15 cellular contexts compared by ENCODE assay signal in the genomic region with DNA sequence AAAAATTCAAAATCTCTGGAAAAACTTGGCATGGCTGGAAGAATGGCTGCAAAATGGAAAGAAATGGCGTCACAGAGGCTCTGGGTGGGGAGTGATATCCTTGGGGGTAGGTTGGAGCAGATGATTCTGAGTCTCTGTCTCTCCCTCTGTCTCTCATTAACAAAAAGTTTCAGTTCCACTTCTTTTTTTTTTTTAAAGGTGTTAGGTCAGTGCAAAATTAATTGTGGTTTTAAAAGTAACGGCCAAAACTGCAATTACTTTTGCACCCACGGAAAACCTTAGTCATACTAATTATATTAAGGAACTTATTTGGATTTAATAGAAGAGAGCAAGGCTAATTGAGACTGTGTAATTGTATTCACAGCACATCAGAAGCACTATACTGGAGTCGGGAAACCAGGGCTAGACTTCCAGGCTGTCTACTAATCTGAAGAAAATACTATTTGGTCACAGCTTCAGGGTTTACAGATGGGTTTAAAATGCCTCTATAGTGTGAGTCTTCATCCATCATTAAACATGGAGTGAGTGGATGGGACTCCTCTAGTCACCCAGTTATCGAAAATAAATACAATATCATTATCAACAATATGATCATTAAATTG.
DNase-seq lines count a peak whose midpoint lies in the region; ATAC-seq and TF ChIP-seq lines count a peak whose summit lies in the region.
"Had no signal": no experiment of that assay in that cellular context is flagged by ENCODE, and none has a peak within 500 bp of the region (broad histone marks: within the 10 kb centered on the region; RNA-seq: fewer than 3 reads in every experiment).

No MANE protein-coding gene starts in this region.

- H3K4me3 Mint-ChIP-seq in activated T-cell treated with anti-CD3 and anti-CD28 coated beads, Interleukin-2, amount 50 U/mL, for 72 hours: no peak overlapping the region
- no peak overlapping the region for H3K4me3 Mint-ChIP-seq in CD4-positive, alpha-beta memory T cell
- H3K4me3 Mint-ChIP-seq: activated naive CD4-positive, alpha-beta T cell treated with anti-CD3 and anti-CD28 coated beads, Interleukin-2, amount 10 ng/mL, durations not matched to agents 7 days and 5 days; CD8-positive, alpha-beta T cell; natural killer cell treated with Interleukin-12 subunit alpha and Interleukin-12 subunit beta and Interleukin-15 and Interleukin-18, amount 100 ng/mL, for 72 hours had no signal

- intact Hi-C loops in adrenal gland (cut with DNase I): no loop called here
- intact Hi-C loops in CD4-positive, alpha-beta memory T cell (cut with micrococcal nuclease): no loop called here

- CTCF ChIA-PET in CD4-positive, alpha-beta memory T cell (lab: Charles Lee; ENCODE audit: partially characterized antibody): no interaction called here

- no peaks in the 10 kb centered on the region for H3K9me3 Mint-ChIP-seq in activated T-cell treated with anti-CD3 and anti-CD28 coated beads, Interleukin-2, amount 50 U/mL, for 72 hours
- peaks cover 0 to 4% (median under 1%) of the 10 kb centered on the region in 8 donors for H3K9me3 Mint-ChIP-seq in CD4-positive, alpha-beta memory T cell
- H3K9me3 Mint-ChIP-seq: activated naive CD4-positive, alpha-beta T cell treated with anti-CD3 and anti-CD28 coated beads, Interleukin-2, amount 10 ng/mL, durations not matched to agents 7 days and 5 days; CD8-positive, alpha-beta T cell had no signal

- H3K4me1 Mint-ChIP-seq in activated T-cell treated with anti-CD3 and anti-CD28 coated beads, Interleukin-2, amount 50 U/mL, for 72 hours (ENCODE audit: low read depth): no peaks in the 10 kb centered on the region
- H3K4me1 Mint-ChIP-seq in CD4-positive, alpha-beta memory T cell: no peaks in the 10 kb centered on the region
- H3K4me1 Mint-ChIP-seq: activated naive CD4-positive, alpha-beta T cell treated with anti-CD3 and anti-CD28 coated beads, Interleukin-2, amount 10 ng/mL, durations not matched to agents 7 days and 5 days had no signal

- no peak for TF ChIP-seq CTCF in adrenal gland (IDR thresholded peaks at IDR 0.05)

- no peak overlapping the region for H3K4me3 ChIP-seq in adrenal gland
- no peak overlapping the region for H3K4me3 ChIP-seq in CD4-positive, alpha-beta memory T cell (ENCODE audit: low read length in 2 of 2)

- no peaks in the 10 kb centered on the region for H3K36me3 ChIP-seq in adrenal gland (replicated peaks in 1 of 2)
- no peaks in the 10 kb centered on the region for H3K36me3 ChIP-seq in CD4-positive, alpha-beta memory T cell (ENCODE audit: insufficient read depth, low read length)

- H3K27ac ChIP-seq in adrenal gland: no peak overlapping the region
- H3K27ac ChIP-seq in CD4-positive, alpha-beta memory T cell (ENCODE audit: low read depth, low read length): no peak overlapping the region

- H3K27me3 ChIP-seq in adrenal gland: no peaks in the 10 kb centered on the region
- no peaks in the 10 kb centered on the region for H3K27me3 ChIP-seq in CD4-positive, alpha-beta memory T cell (ENCODE audit: insufficient read depth, low read length)

- DNase-seq in NOMO-1 treated with dmso at 0.1 percent for 144 hours (lab: John Stamatoyannopoulos, UW; ENCODE audit: unreplicated experiment): peak; percentile 19
- no peak for DNase-seq in adrenal gland
- no peak for DNase-seq in activated T-cell treated with anti-CD3 and anti-CD28 coated beads, Interleukin-2, amount 50 U/mL, for 72 hours
- no peak for DNase-seq in CD4-positive, alpha-beta memory T cell
- DNase-seq: activated CD4-positive, alpha-beta T cell treated with anti-CD3 and anti-CD28 coated beads, Interleukin-2, amount 50 U/mL, for 4 hours; activated naive CD4-positive, alpha-beta T cell treated with anti-CD3 and anti-CD28 coated beads, Interleukin-2, amount 10 ng/mL, durations not matched to agents 7 days and 5 days; CD8-positive, alpha-beta T cell; NCI-H1417; NCI-H774; small intestine had no signal

- H3K9me3 ChIP-seq in adrenal gland (replicated peaks in 1 of 3): no peaks in the 10 kb centered on the region
- no peaks in the 10 kb centered on the region for H3K9me3 ChIP-seq in CD4-positive, alpha-beta memory T cell (ENCODE audit: control insufficient read depth in 1 of 2, low read length in 2 of 2)

- no peaks in the 10 kb centered on the region for H3K4me1 ChIP-seq in adrenal gland (replicated peaks in 1 of 2)
- no peaks in the 10 kb centered on the region for H3K4me1 ChIP-seq in CD4-positive, alpha-beta memory T cell (ENCODE audit: insufficient read depth, low read length)

- 72 to 83% (median 81%) methylated on average over 5 of the region's 5 CpGs for WGBS in adrenal gland, 4 donors

- TF ChIP-seq POLR2A in adrenal gland (IDR thresholded peaks at IDR 0.05): no peak

- H3K36me3 Mint-ChIP-seq in activated T-cell treated with anti-CD3 and anti-CD28 coated beads, Interleukin-2, amount 50 U/mL, for 72 hours (ENCODE audit: insufficient read depth in 2 of 2): peaks cover 0 to 2% of the 10 kb centered on the region in 2 donors
- H3K36me3 Mint-ChIP-seq in CD4-positive, alpha-beta memory T cell: no peaks in the 10 kb centered on the region
- H3K36me3 Mint-ChIP-seq: activated naive CD4-positive, alpha-beta T cell treated with anti-CD3 and anti-CD28 coated beads, Interleukin-2, amount 10 ng/mL, durations not matched to agents 7 days and 5 days; CD8-positive, alpha-beta T cell; natural killer cell treated with Interleukin-12 subunit alpha and Interleukin-12 subunit beta and Interleukin-15 and Interleukin-18, amount 100 ng/mL, for 72 hours had no signal

- ATAC-seq in GM18867 (IDR thresholded peaks at IDR 0.05; ENCODE audit: unreplicated experiment) (peak; percentile 97), GM21515 (IDR thresholded peaks at IDR 0.05; ENCODE audit: unreplicated experiment) (peak; percentile 90), HG03064 (IDR thresholded peaks at IDR 0.05; ENCODE audit: low read depth, unreplicated experiment) (peak; percentile 89)
- no peak for ATAC-seq in activated CD4-positive, CD25-positive, alpha-beta regulatory T cell treated with anti-CD3 and anti-CD28 coated beads, Interleukin-2, amount 50 U/mL, for 24 hours
- ATAC-seq in activated T-cell treated with anti-CD3 and anti-CD28 coated beads, Interleukin-2, amount 50 U/mL, for 72 hours (replicated peaks in 1 of 2): no peak
- ATAC-seq: CD8-positive, alpha-beta T cell; natural killer cell treated with Interleukin-12 subunit alpha and Interleukin-12 subunit beta and Interleukin-15 and Interleukin-18, amount 100 ng/mL, for 72 hours had no signal

- POLR2A ChIA-PET in CD4-positive, alpha-beta memory T cell (lab: Charles Lee; ENCODE audit: partially characterized antibody): no interaction called here

- peaks cover 11% of the 10 kb centered on the region for H3K27me3 Mint-ChIP-seq in activated T-cell treated with anti-CD3 and anti-CD28 coated beads, Interleukin-2, amount 50 U/mL, for 72 hours (ENCODE audit: low read depth)
- H3K27me3 Mint-ChIP-seq in CD4-positive, alpha-beta memory T cell: peaks cover 2 to 8% of the 10 kb centered on the region in 2 donors
- H3K27me3 Mint-ChIP-seq: activated naive CD4-positive, alpha-beta T cell treated with anti-CD3 and anti-CD28 coated beads, Interleukin-2, amount 10 ng/mL, durations not matched to agents 7 days and 5 days had no signal

- no peak overlapping the region for H3K27ac Mint-ChIP-seq in activated T-cell treated with anti-CD3 and anti-CD28 coated beads, Interleukin-2, amount 50 U/mL, for 72 hours
- H3K27ac Mint-ChIP-seq in CD4-positive, alpha-beta memory T cell: peak overlapping the region in 1 of 7 donors; percentile 57
- H3K27ac Mint-ChIP-seq: activated naive CD4-positive, alpha-beta T cell treated with anti-CD3 and anti-CD28 coated beads, Interleukin-2, amount 10 ng/mL, durations not matched to agents 7 days and 5 days; CD8-positive, alpha-beta T cell; natural killer cell treated with Interleukin-12 subunit alpha and Interleukin-12 subunit beta and Interleukin-15 and Interleukin-18, amount 100 ng/mL, for 72 hours had no signal

Comparison
In these comparisons a context has a peak if more than half of its experiments do, and no peak if none do; other contexts are left out.
1. ATAC-seq: peak in GM18867 (single experiment), GM21515 (single experiment) and HG03064 (single experiment); none in activated CD4-positive, CD25-positive, alpha-beta regulatory T cell treated with anti-CD3 and anti-CD28 coated beads, Interleukin-2, amount 50 U/mL, for 24 hours (0 of 2) and activated T-cell treated with anti-CD3 and anti-CD28 coated beads, Interleukin-2, amount 50 U/mL, for 72 hours (0 of 2).